In genomic region chr16:46950009-46950408, GRCh38 we compare ENCODE assay signal across 2 cellular contexts.
TF ChIP-seq lines count a peak whose summit lies in the region.

No MANE protein-coding gene starts in this region.

TF ChIP-seq in liver, 16 proteins besides CTCF, POLR2A, EP300 and RAD21:
- TF ChIP-seq NR2F2 (IDR thresholded peaks at IDR 0.05): no peak
- no peak for TF ChIP-seq FOXA1 (IDR thresholded peaks at IDR 0.05)
- no peak for TF ChIP-seq EGR1 (IDR thresholded peaks at IDR 0.05; ENCODE audit: low read depth in 2 of 2)
- peak; percentile 15 for TF ChIP-seq YY1 (IDR thresholded peaks at IDR 0.05)
- TF ChIP-seq HNF4A (conservative IDR thresholded peaks at IDR 0.05): peak; percentile 11 to 42
- TF ChIP-seq TAF1 (conservative IDR thresholded peaks at IDR 0.05): no peak
- TF ChIP-seq GABPA (IDR thresholded peaks at IDR 0.05 in 1 of 2, conservative IDR thresholded peaks at IDR 0.05 in 1 of 2): no peak
- peak; percentile 11 for TF ChIP-seq RXRA (IDR thresholded peaks at IDR 0.05)
- TF ChIP-seq SP1 (IDR thresholded peaks at IDR 0.05): peak; percentile 25

TF ChIP-seq in HepG2, 621 proteins besides CTCF, POLR2A, EP300 and RAD21:
- TF ChIP-seq YY1 (IDR thresholded peaks at IDR 0.05; ENCODE audit: insufficient read depth, insufficient replicate concordance, low read depth, low read length) (no peak), GABPA (IDR thresholded peaks at IDR 0.05; ENCODE audit: low read depth, low read length) (no peak), GABPA (CRISPR knock-in tag; IDR thresholded peaks at IDR 0.05; ENCODE audit: low read depth) (no peak), ZNF777 (CRISPR knock-in tag; IDR thresholded peaks at IDR 0.05) (no peak), BCLAF1 (IDR thresholded peaks at IDR 0.05) (no peak), BRD4 (CRISPR knock-in tag; IDR thresholded peaks at IDR 0.05) (no peak), ZNF354B (CRISPR knock-in tag; IDR thresholded peaks at IDR 0.05) (no peak), GATA4 (IDR thresholded peaks at IDR 0.05; ENCODE audit: borderline replicate concordance, low read depth) (no peak), JUND (CRISPR knock-in tag; IDR thresholded peaks at IDR 0.05) (no peak), TAF15 (IDR thresholded peaks at IDR 0.05; ENCODE audit: low read depth, low read length, poor library complexity, severe bottlenecking) (no peak), GATAD1 (CRISPR knock-in tag; IDR thresholded peaks at IDR 0.05) (no peak), ZSCAN29 (CRISPR knock-in tag; conservative IDR thresholded peaks at IDR 0.05) (no peak), EZH2 (conservative IDR thresholded peaks at IDR 0.05; ENCODE audit: low read depth, low read length) (no peak), GLI4 (CRISPR knock-in tag; IDR thresholded peaks at IDR 0.05; ENCODE audit: borderline replicate concordance) (no peak), CBX1 (IDR thresholded peaks at IDR 0.05; ENCODE audit: low read depth) (no peak), MAZ (IDR thresholded peaks at IDR 0.05; ENCODE audit: borderline replicate concordance, low read depth, low read length) (no peak), MAZ (CRISPR knock-in tag; IDR thresholded peaks at IDR 0.05; ENCODE audit: low read depth) (no peak), ZFP36L1 (CRISPR knock-in tag; IDR thresholded peaks at IDR 0.05) (no peak)
- TF ChIP-seq, protein P1, sequence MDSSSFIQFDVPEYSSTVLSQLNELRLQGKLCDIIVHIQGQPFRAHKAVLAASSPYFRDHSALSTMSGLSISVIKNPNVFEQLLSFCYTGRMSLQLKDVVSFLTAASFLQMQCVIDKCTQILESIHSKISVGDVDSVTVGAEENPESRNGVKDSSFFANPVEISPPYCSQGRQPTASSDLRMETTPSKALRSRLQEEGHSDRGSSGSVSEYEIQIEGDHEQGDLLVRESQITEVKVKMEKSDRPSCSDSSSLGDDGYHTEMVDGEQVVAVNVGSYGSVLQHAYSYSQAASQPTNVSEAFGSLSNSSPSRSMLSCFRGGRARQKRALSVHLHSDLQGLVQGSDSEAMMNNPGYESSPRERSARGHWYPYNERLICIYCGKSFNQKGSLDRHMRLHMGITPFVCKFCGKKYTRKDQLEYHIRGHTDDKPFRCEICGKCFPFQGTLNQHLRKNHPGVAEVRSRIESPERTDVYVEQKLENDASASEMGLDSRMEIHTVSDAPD (CRISPR knock-in tag; IDR thresholded peaks at IDR 0.05): no peak
